10 cellular contexts compared by ENCODE assay signal in the genomic region with DNA sequence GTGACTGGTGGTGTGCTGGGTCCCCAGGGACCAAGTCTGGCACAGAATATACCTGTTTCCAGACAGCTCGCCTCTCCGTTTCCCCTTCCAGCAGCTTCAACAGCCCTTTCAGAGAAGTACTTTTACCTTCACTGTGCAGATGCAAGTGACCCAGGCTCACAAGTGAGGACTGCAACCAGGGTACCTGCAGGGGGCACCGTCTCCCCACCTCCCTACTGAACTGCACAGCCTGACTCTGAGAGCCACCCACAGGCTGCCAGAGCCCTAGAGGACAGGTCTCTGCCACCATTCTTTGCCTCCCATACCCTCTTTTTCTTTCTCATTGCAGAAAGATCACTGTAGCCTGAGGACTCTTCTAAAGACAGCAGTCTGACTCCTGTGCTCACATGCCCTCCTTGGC. TPM values are rescaled to one million over a fixed set of nuclear protein-coding genes. Genes with fewer than 3 reads are reported as not detected.
A peak's percentile ranks its signal among the peaks of the same experiment; 100 is the strongest.
DNase-seq lines count a peak whose midpoint lies in the region; ATAC-seq and TF ChIP-seq lines count a peak whose summit lies in the region.
"Had no signal": no experiment of that assay in that cellular context is flagged by ENCODE, and none has a peak within 500 bp of the region (broad histone marks: within the 10 kb centered on the region; RNA-seq: fewer than 3 reads in every experiment).

No MANE protein-coding gene starts in this region.

- no peak overlapping the region for H3K27ac ChIP-seq in SK-N-SH (ENCODE audit: low read depth in 2 of 2, low read length in 1 of 2)
- H3K27ac ChIP-seq in trophoblast cell (ENCODE audit: low read depth, low read length) = no peak overlapping the region
- no peak overlapping the region for H3K27ac ChIP-seq in sigmoid colon

- DNase-seq in DMS53 treated with DMSO at 0.1 percent for 48 hours (lab: John Stamatoyannopoulos, UW; ENCODE audit: unreplicated experiment) (peak; percentile 6), H7 (peak; percentile 86), SK-N-SH (peak; percentile 41), kidney epithelial cell (ENCODE audit: low read depth) (no peak), trophoblast cell (no peak), sigmoid colon (no peak)
- DNase-seq: activated gamma-delta T cell treated with Interleukin-2 at 50 U/mL for 16 hours, natural killer cell had no signal

- no peak overlapping the region for H2BK120ac ChIP-seq in trophoblast cell (ENCODE audit: insufficient read depth, low read length, poor library complexity)

- H3K27me3 Mint-ChIP-seq in stimulated activated memory B cell treated with anti-CD40 and anti-IgM and Interleukin-4, amounts not matched to agents 10 μg/mL and 1 μg/mL and 100 μg/mL, for 72 hours = peaks cover 45% of the 10 kb centered on the region

- no peak overlapping the region for H3K14ac ChIP-seq in trophoblast cell (ENCODE audit: low read length)

- H3K23ac ChIP-seq in trophoblast cell (ENCODE audit: low read length) = no peak overlapping the region

- no peaks in the 10 kb centered on the region for H3K79me1 ChIP-seq in trophoblast cell (ENCODE audit: low read length)

- H2AFZ ChIP-seq in SK-N-SH (ENCODE audit: low read depth) (no peak overlapping the region), trophoblast cell (ENCODE audit: insufficient read depth, low read length, poor library complexity) (no peak overlapping the region)

- no peak overlapping the region for H3K4me3 Mint-ChIP-seq in stimulated activated memory B cell treated with anti-CD40 and anti-IgM and Interleukin-4, amounts not matched to agents 10 μg/mL and 1 μg/mL and 100 μg/mL, for 72 hours
- H3K4me3 Mint-ChIP-seq: natural killer cell had no signal

- no peak overlapping the region for H4K91ac ChIP-seq in trophoblast cell (ENCODE audit: low read depth, low read length)

- no peak for ATAC-seq in HG03565 (IDR thresholded peaks at IDR 0.05; ENCODE audit: unreplicated experiment)
- no peak for ATAC-seq in stimulated activated memory B cell treated with anti-CD40 and anti-IgM and Interleukin-4, amounts not matched to agents 10 μg/mL and 1 μg/mL and 100 μg/mL, for 72 hours
- ATAC-seq: natural killer cell had no signal

- H4K12ac ChIP-seq in trophoblast cell (ENCODE audit: low read depth, low read length) = no peak overlapping the region

- H3K79me2 ChIP-seq in SK-N-SH (ENCODE audit: insufficient read depth) (no peaks in the 10 kb centered on the region), trophoblast cell (ENCODE audit: control insufficient read depth, insufficient read depth, low read length, poor library complexity) (no peaks in the 10 kb centered on the region)

- no peaks in the 10 kb centered on the region for H3K9me3 ChIP-seq in SK-N-SH
- no peaks in the 10 kb centered on the region for H3K9me3 ChIP-seq in trophoblast cell (ENCODE audit: insufficient read depth, low read depth, low read length)
- H3K9me3 ChIP-seq in sigmoid colon = no peaks in the 10 kb centered on the region

- no peak overlapping the region for H2BK12ac ChIP-seq in trophoblast cell (ENCODE audit: low read length)

- TF ChIP-seq POLR2A in sigmoid colon (IDR thresholded peaks at IDR 0.05) = no peak

- H3K4me1 ChIP-seq in SK-N-SH (ENCODE audit: control insufficient read depth in 1 of 2, insufficient read depth in 2 of 2, low read depth in 1 of 2, low read length in 1 of 2) (peaks cover 0 to 12% of the 10 kb centered on the region in 2 experiments; a peak in 1 of 4 replicates), trophoblast cell (ENCODE audit: control insufficient read depth in 1 of 2, insufficient read depth in 2 of 2, low read length in 2 of 2) (peaks cover 0 to 3% of the 10 kb centered on the region in 2 experiments), sigmoid colon (peaks cover 0 to 39% (median 29%) of the 10 kb centered on the region in 4 donors)

- peak; percentile 45; the same call in 1 of the 2 replicates for TF ChIP-seq RAD21 in SK-N-SH (IDR thresholded peaks at IDR 0.05; ENCODE audit: low read length)

- H3K4me2 ChIP-seq in SK-N-SH = no peak overlapping the region
- H3K4me2 ChIP-seq in trophoblast cell (ENCODE audit: low read length) = no peak overlapping the region

- H3K36me3 ChIP-seq in H7 (replicated peaks; ENCODE audit: control insufficient read depth, insufficient read depth, low read length) (no peaks in the 10 kb centered on the region), SK-N-SH (replicated peaks in 1 of 2; ENCODE audit: control insufficient read depth in 1 of 2, insufficient read depth in 2 of 2, low read length in 1 of 2) (no peaks in the 10 kb centered on the region), kidney epithelial cell (ENCODE audit: control insufficient read depth, insufficient read depth, low read length) (no peaks in the 10 kb centered on the region), trophoblast cell (ENCODE audit: control insufficient read depth in 1 of 2, insufficient read depth in 2 of 2, low read length in 2 of 2) (no peaks in the 10 kb centered on the region), sigmoid colon (no peaks in the 10 kb centered on the region)

- H2BK5ac ChIP-seq in trophoblast cell (ENCODE audit: low read depth, low read length, poor library complexity) = no peak overlapping the region

- H4K20me1 ChIP-seq in SK-N-SH (ENCODE audit: insufficient read depth) = no peaks in the 10 kb centered on the region

- TF ChIP-seq EP300 in SK-N-SH (IDR thresholded peaks at IDR 0.05; ENCODE audit: borderline replicate concordance in 1 of 2, low read depth in 1 of 2, low read length in 1 of 2) = no peak
- TF ChIP-seq EP300 in sigmoid colon (IDR thresholded peaks at IDR 0.05) = no peak

- H3K9me3 Mint-ChIP-seq in stimulated activated memory B cell treated with anti-CD40 and anti-IgM and Interleukin-4, amounts not matched to agents 10 μg/mL and 1 μg/mL and 100 μg/mL, for 72 hours = no peaks in the 10 kb centered on the region
- H3K9me3 Mint-ChIP-seq: natural killer cell had no signal

- H3K4me3 ChIP-seq in H7 (ENCODE audit: insufficient read depth, low read depth, low read length) (no peak overlapping the region), SK-N-SH (ENCODE audit: low read depth in 2 of 2, low read length in 1 of 2) (no peak overlapping the region), kidney epithelial cell (ENCODE audit: low read depth, low read length) (no peak overlapping the region), trophoblast cell (ENCODE audit: low read depth, low read length) (no peak overlapping the region), sigmoid colon (no peak overlapping the region)

- no peak overlapping the region for H3K4ac ChIP-seq in trophoblast cell (ENCODE audit: low read depth, low read length)

- intact Hi-C loops in sigmoid colon (cut with DNase I) = no loop called here

- H3K36me3 Mint-ChIP-seq in stimulated activated memory B cell treated with anti-CD40 and anti-IgM and Interleukin-4, amounts not matched to agents 10 μg/mL and 1 μg/mL and 100 μg/mL, for 72 hours = no peaks in the 10 kb centered on the region
- H3K36me3 Mint-ChIP-seq: natural killer cell had no signal

- no peaks in the 10 kb centered on the region for H3K4me1 Mint-ChIP-seq in stimulated activated memory B cell treated with anti-CD40 and anti-IgM and Interleukin-4, amounts not matched to agents 10 μg/mL and 1 μg/mL and 100 μg/mL, for 72 hours
- H3K4me1 Mint-ChIP-seq: natural killer cell had no signal

- H2AK5ac ChIP-seq in trophoblast cell (ENCODE audit: low read length) = no peak overlapping the region

- POLR2A ChIA-PET in SK-N-SH (lab: Yijun Ruan, JAX) = no interaction called here

- H3K18ac ChIP-seq in trophoblast cell (ENCODE audit: low read length) = no peak overlapping the region

- 61% methylated on average over 3 of the region's 3 CpGs for WGBS in SK-N-SH (ENCODE audit: low lambda C conversion rate)
- no CpG with 5 or more reads among the region's 3 CpGs for WGBS in trophoblast cell (ENCODE audit: extremely low coverage, insufficient coverage, insufficient read length)
- 72 to 82% methylated on average over 3 of the region's 3 CpGs for WGBS in sigmoid colon, 2 donors

- H3K9ac ChIP-seq in SK-N-SH (no peak overlapping the region), trophoblast cell (ENCODE audit: low read length) (no peak overlapping the region)

- TF ChIP-seq CTCF in SK-N-SH (IDR thresholded peaks at IDR 0.05) (peak; percentile 46), kidney epithelial cell (IDR thresholded peaks at IDR 0.05; ENCODE audit: insufficient read depth, low read length, poor library complexity, severe bottlenecking) (peak; percentile 27), sigmoid colon (IDR thresholded peaks at IDR 0.05) (no peak)

- CTCF ChIA-PET in SK-N-SH (lab: Yijun Ruan, JAX) = interaction anchor here (1.1 to 2.2 kb wide), 3 partner anchors 202 to 332 kb away, joined by 3 to 8 read pairs (median 7); no protein-coding TSS in a partner anchor

- no peak overlapping the region for H4K8ac ChIP-seq in trophoblast cell (ENCODE audit: low read depth, low read length)

- H3K27me3 ChIP-seq in H7 (ENCODE audit: control insufficient read depth, insufficient read depth, low read length) (no peaks in the 10 kb centered on the region), SK-N-SH (ENCODE audit: insufficient read depth) (no peaks in the 10 kb centered on the region), kidney epithelial cell (ENCODE audit: control insufficient read depth, insufficient read depth, low read length) (peaks cover 11% of the 10 kb centered on the region), trophoblast cell (ENCODE audit: insufficient read depth, low read length) (no peaks in the 10 kb centered on the region), sigmoid colon (no peaks in the 10 kb centered on the region)

- no peaks in the 10 kb centered on the region for H3K9me2 ChIP-seq in SK-N-SH

- no peaks in the 10 kb centered on the region for H3F3A ChIP-seq in SK-N-SH (replicated peaks; ENCODE audit: insufficient read depth)

- H3K27ac Mint-ChIP-seq in stimulated activated memory B cell treated with anti-CD40 and anti-IgM and Interleukin-4, amounts not matched to agents 10 μg/mL and 1 μg/mL and 100 μg/mL, for 72 hours = no peak overlapping the region
- H3K27ac Mint-ChIP-seq: natural killer cell had no signal

TF ChIP-seq in SK-N-SH, 30 proteins besides CTCF, POLR2A, EP300 and RAD21:
- no peak for TF ChIP-seq MXI1 (IDR thresholded peaks at IDR 0.05; ENCODE audit: low read depth, low read length)

RNA-seq across cellular contexts. Expression of a gene that starts 15.4 kb away (rescaled TPM):
- not detected in 2 replicates for total RNA-seq in H7 (2014; rRNA removed; shearing (Covaris generic))
- polyA plus RNA-seq in SK-N-SH (2012; rRNA removed) = not detected in 2 replicates
- polyA plus RNA-seq in SK-N-SH (2012; cell fraction: cytosol; rRNA removed) = not detected in 2 replicates
- polyA plus RNA-seq in SK-N-SH (2012; cell fraction: nucleus; rRNA removed) = 0.22 TPM in 1 of 2 replicates, not detected in the other
- total RNA-seq in kidney epithelial cell = not detected in 2 replicates
- polyA plus RNA-seq in trophoblast cell (2013) = not detected in 2 replicates
- not detected for total RNA-seq in sigmoid colon
- polyA plus RNA-seq in sigmoid colon = not detected
- total RNA-seq: natural killer cell had no signal

RNA-seq across cellular contexts. Expression of a gene that starts 45.8 kb away (rescaled TPM):
- total RNA-seq in H7 (2014; rRNA removed; shearing (Covaris generic)) = 0.04 and 0.38 TPM in 2 replicates
- 0.18 and 0.23 TPM in 2 replicates for polyA plus RNA-seq in SK-N-SH (2012; rRNA removed)
- polyA plus RNA-seq in SK-N-SH (2012; cell fraction: cytosol; rRNA removed) = 0.12 and 0.26 TPM in 2 replicates
- polyA plus RNA-seq in SK-N-SH (2012; cell fraction: nucleus; rRNA removed) = 0.21 and 0.59 TPM in 2 replicates
- not detected in 2 replicates for total RNA-seq in kidney epithelial cell
- 0.28 and 0.59 TPM in 2 replicates for polyA plus RNA-seq in trophoblast cell (2013)
- total RNA-seq in sigmoid colon = not detected
- polyA plus RNA-seq in sigmoid colon = 1 to 10 TPM; 1.6 to 7.2 (median 1.9) TPM
- total RNA-seq: natural killer cell had no signal

Comparison
In these comparisons a context has a peak if more than half of its experiments do, and no peak if none do; other contexts are left out.
1. DNase-seq: peak in DMS53 treated with DMSO at 0.1 percent for 48 hours (single experiment), H7 (single experiment) and SK-N-SH (single experiment); none in kidney epithelial cell (single experiment), trophoblast cell (0 of 2) and sigmoid colon (single experiment).
2. CTCF ChIP-seq: peak in SK-N-SH (single experiment) and kidney epithelial cell (single experiment); none in sigmoid colon (0 of 4).